In genomic region chr22:26079009-26079408, GRCh38 we compare ENCODE assay signal across 19 cellular contexts.
DNase-seq lines count a peak whose midpoint lies in the region; ATAC-seq, FAIRE-seq and TF ChIP-seq lines count a peak whose summit lies in the region.
"Had no signal": no experiment of that assay in that cellular context is flagged by ENCODE, and none has a peak within 500 bp of the region (broad histone marks: within the 10 kb centered on the region; RNA-seq: fewer than 3 reads in every experiment).

No MANE protein-coding gene starts in this region.

- intact Hi-C loops in K562 (cut with micrococcal nuclease) = no loop called here

- TF ChIP-seq RAD21 in K562 (CRISPR knock-in tag; conservative IDR thresholded peaks at IDR 0.05 in 1 of 2, IDR thresholded peaks at IDR 0.05 in 1 of 2) = no peak

- H3K4me3 ChIP-seq in GM23338 (no peak overlapping the region), NB4 (ENCODE audit: low read depth, low read length) (no peak overlapping the region), K562 (no peak overlapping the region), neural progenitor cell (no peak overlapping the region)

- H3K4me2 ChIP-seq in GM23338 = no peak overlapping the region
- H3K4me2 ChIP-seq in K562 (ENCODE audit: insufficient read depth, low read length) = no peak overlapping the region
- no peak overlapping the region for H3K4me2 ChIP-seq in neural progenitor cell
- H3K4me2 ChIP-seq: KMS-11, SK-N-SH had no signal

- no peaks in the 10 kb centered on the region for H3K9me3 ChIP-seq in K562 (replicated peaks; ENCODE audit: control insufficient read depth, insufficient read depth, low read depth, low read length)
- no peaks in the 10 kb centered on the region for H3K9me3 ChIP-seq in neural progenitor cell (ENCODE audit: low read depth)
- H3K9me3 ChIP-seq: SK-N-SH had no signal

- H3K4me1 Mint-ChIP-seq in GM23338 (peaks cover 2% of the 10 kb centered on the region; the same call in 1 of the 3 replicates), neural progenitor cell (no peaks in the 10 kb centered on the region)
- H3K4me1 Mint-ChIP-seq in activated CD8-positive, alpha-beta T cell treated with anti-CD3 and anti-CD28 coated beads, Interleukin-2, amount 10 ng/mL, durations not matched to agents 7 days and 5 days (ENCODE audit: low read depth) = no peaks in the 10 kb centered on the region
- H3K4me1 Mint-ChIP-seq: CD14-positive monocyte had no signal

- TF ChIP-seq CTCF in GM23338 (conservative IDR thresholded peaks at IDR 0.05; ENCODE audit: low read depth in 2 of 2) (no peak), NB4 (IDR thresholded peaks at IDR 0.05; ENCODE audit: low read depth, low read length) (no peak), K562 (IDR thresholded peaks at IDR 0.05 in 2 of 3, conservative IDR thresholded peaks at IDR 0.05 in 1 of 3; ENCODE audit: insufficient read depth in 2 of 3, low read depth in 1 of 3, low read length in 3 of 3) (no peak), neural progenitor cell (IDR thresholded peaks at IDR 0.05) (no peak)

- CTCF ChIA-PET in K562 (lab: Yijun Ruan, JAX; ENCODE audit: low intra/inter-chr PET ratio) = no interaction called here
- CTCF ChIA-PET in activated CD8-positive, alpha-beta T cell treated with anti-CD3 and anti-CD28 coated beads, Interleukin-2, amount 10 ng/mL, durations not matched to agents 7 days and 5 days (lab: Charles Lee) = no interaction called here

- H3K27me3 ChIP-seq in GM23338 (ENCODE audit: insufficient read depth) (no peaks in the 10 kb centered on the region), K562 (ENCODE audit: control insufficient read depth in 2 of 2, insufficient read depth in 2 of 2, low read length in 2 of 2) (no peaks in the 10 kb centered on the region), neural progenitor cell (peaks cover 47% of the 10 kb centered on the region)

- H3K4me1 ChIP-seq in GM23338 (ENCODE audit: insufficient read depth) (no peaks in the 10 kb centered on the region), K562 (replicated peaks in 1 of 2; ENCODE audit: control insufficient read depth in 2 of 2, insufficient read depth in 2 of 2, low read length in 2 of 2) (no peaks in the 10 kb centered on the region), neural progenitor cell (no peaks in the 10 kb centered on the region)

- H3K36me3 Mint-ChIP-seq in GM23338 (ENCODE audit: low read depth) (no peaks in the 10 kb centered on the region), neural progenitor cell (no peaks in the 10 kb centered on the region)
- no peaks in the 10 kb centered on the region for H3K36me3 Mint-ChIP-seq in activated CD8-positive, alpha-beta T cell treated with anti-CD3 and anti-CD28 coated beads, Interleukin-2, amount 10 ng/mL, durations not matched to agents 7 days and 5 days (ENCODE audit: low read depth)
- H3K36me3 Mint-ChIP-seq: CD14-positive monocyte had no signal

- no TSS peak for BruUV-seq in K562 (replicated peaks; lab: Mats Ljungman, UMichigan)

- H3K27ac Mint-ChIP-seq in GM23338 = no peak overlapping the region
- H3K27ac Mint-ChIP-seq in neural progenitor cell = no peak overlapping the region
- H3K27ac Mint-ChIP-seq in activated CD8-positive, alpha-beta T cell treated with anti-CD3 and anti-CD28 coated beads, Interleukin-2, amount 10 ng/mL, durations not matched to agents 7 days and 5 days = no peak overlapping the region
- H3K27ac Mint-ChIP-seq: CD14-positive monocyte had no signal

- H3K79me2 ChIP-seq in GM23338 (replicated peaks; ENCODE audit: insufficient read depth) (no peaks in the 10 kb centered on the region), K562 (ENCODE audit: control insufficient read depth, insufficient read depth, low read length) (no peaks in the 10 kb centered on the region), neural progenitor cell (ENCODE audit: low read depth) (no peaks in the 10 kb centered on the region)

- DNase-seq in GM23338 (ENCODE audit: low spot score) (peak; percentile 44), NB4 (ENCODE audit: low read depth) (peak; percentile 5), K562 (ENCODE audit: extremely low read depth in 1 of 4, low spot score in 3 of 4) (no peak), neural progenitor cell (ENCODE audit: low spot score) (peak; percentile 58), AG08395 (ENCODE audit: low spot score) (no peak), T-helper 1 cell (no peak), NCI-H510A treated with DMSO at 0.1 percent for 48 hours (lab: John Stamatoyannopoulos, UW) (no peak)
- DNase-seq in activated CD8-positive, alpha-beta T cell treated with anti-CD3 and anti-CD28 coated beads, Interleukin-2, amount 10 ng/mL, durations not matched to agents 7 days and 5 days = no peak
- DNase-seq: AML-193, HCEC 1CT, NCI-H1105 treated with DMSO at 0.1 percent for 48 hours, NCI-H187, NCI-H2171, NCI-H774, Right ventricle myocardium superior, SK-N-SH had no signal

- H4K20me1 ChIP-seq in GM23338 (replicated peaks; ENCODE audit: insufficient read depth) = no peaks in the 10 kb centered on the region
- no peaks in the 10 kb centered on the region for H4K20me1 ChIP-seq in K562 (replicated peaks; ENCODE audit: control insufficient read depth, insufficient read depth, low read length)
- peaks cover 4% of the 10 kb centered on the region for H4K20me1 ChIP-seq in neural progenitor cell (ENCODE audit: low read depth)

- no peak for FAIRE-seq in K562 (lab: Jason Lieb, UNC)

- 0 out of 2 replicates have a peak, but pooled peaks cover 3% of the 10 kb centered on the region for H3K9me2 ChIP-seq in GM23338 (ENCODE audit: insufficient read depth)
- H3K9me2 ChIP-seq: SK-N-SH had no signal

- H3K9me3 Mint-ChIP-seq in GM23338 (no peaks in the 10 kb centered on the region), neural progenitor cell (no peaks in the 10 kb centered on the region)
- H3K9me3 Mint-ChIP-seq in activated CD8-positive, alpha-beta T cell treated with anti-CD3 and anti-CD28 coated beads, Interleukin-2, amount 10 ng/mL, durations not matched to agents 7 days and 5 days (ENCODE audit: insufficient read depth) = no peaks in the 10 kb centered on the region
- H3K9me3 Mint-ChIP-seq: CD14-positive monocyte had no signal

- ATAC-seq in GM23338 = no peak
- ATAC-seq in K562 = no peak
- no peak for ATAC-seq in activated CD8-positive, alpha-beta T cell treated with anti-CD3 and anti-CD28 coated beads, Interleukin-2, amount 10 ng/mL, durations not matched to agents 7 days and 5 days
- ATAC-seq: Panc1 had no signal

- POLR2A ChIA-PET in K562 (lab: Yijun Ruan, JAX) = no interaction called here
- POLR2A ChIA-PET in activated CD8-positive, alpha-beta T cell treated with anti-CD3 and anti-CD28 coated beads, Interleukin-2, amount 10 ng/mL, durations not matched to agents 7 days and 5 days (lab: Charles Lee) = no interaction called here

- in situ Hi-C loops in K562 (cut with MboI) = no loop called here

- no peak for TF ChIP-seq EP300 in K562 (IDR thresholded peaks at IDR 0.05; ENCODE audit: low read length)

- H2AFZ ChIP-seq in GM23338 (no peak overlapping the region), K562 (ENCODE audit: low read depth, low read length) (no peak overlapping the region), neural progenitor cell (replicated peaks) (no peak overlapping the region)

- H3K4me3 Mint-ChIP-seq in GM23338 (no peak overlapping the region), neural progenitor cell (no peak overlapping the region)
- H3K4me3 Mint-ChIP-seq in activated CD8-positive, alpha-beta T cell treated with anti-CD3 and anti-CD28 coated beads, Interleukin-2, amount 10 ng/mL, durations not matched to agents 7 days and 5 days = no peak overlapping the region
- H3K4me3 Mint-ChIP-seq: CD14-positive monocyte had no signal

- H3K27me3 Mint-ChIP-seq in GM23338 (ENCODE audit: insufficient read depth, low read depth, poor library complexity) = peaks cover 3% of the 10 kb centered on the region
- peaks cover 7% of the 10 kb centered on the region for H3K27me3 Mint-ChIP-seq in neural progenitor cell (ENCODE audit: insufficient read depth, low read depth)
- no peaks in the 10 kb centered on the region for H3K27me3 Mint-ChIP-seq in activated CD8-positive, alpha-beta T cell treated with anti-CD3 and anti-CD28 coated beads, Interleukin-2, amount 10 ng/mL, durations not matched to agents 7 days and 5 days (ENCODE audit: low read depth)

- H3K9me1 ChIP-seq in K562 (ENCODE audit: control insufficient read depth, insufficient read depth, low read length) = no peaks in the 10 kb centered on the region

- TF ChIP-seq POLR2A in NB4 (IDR thresholded peaks at IDR 0.05; ENCODE audit: extremely low read depth, insufficient read length) (no peak), K562 (conservative IDR thresholded peaks at IDR 0.05) (no peak)

- H3F3A ChIP-seq in GM23338 (replicated peaks; ENCODE audit: low read depth) (no peaks in the 10 kb centered on the region), neural progenitor cell (ENCODE audit: low read depth) (no peaks in the 10 kb centered on the region)

- WGBS in K562 (ENCODE audit: insufficient coverage, low coverage, missing lambda C conversion rate) = 2% methylated on average over 4 of the region's 4 CpGs

- H3K36me3 ChIP-seq in GM23338 (ENCODE audit: insufficient read depth) = no peaks in the 10 kb centered on the region
- H3K36me3 ChIP-seq in K562 (ENCODE audit: control insufficient read depth, insufficient read depth, low read length) = no peaks in the 10 kb centered on the region
- H3K36me3 ChIP-seq in neural progenitor cell = no peaks in the 10 kb centered on the region

- no peak overlapping the region for H3K9ac ChIP-seq in K562 (ENCODE audit: insufficient read depth in 1 of 2, low read depth in 2 of 2, low read length in 2 of 2)
- H3K9ac ChIP-seq in neural progenitor cell = no peak overlapping the region
- H3K9ac ChIP-seq: KMS-11, SK-N-SH had no signal

- H3K27ac ChIP-seq in GM23338 (ENCODE audit: low read depth) (no peak overlapping the region), K562 (ENCODE audit: extremely low read depth, low read depth, low read length) (no peak overlapping the region), neural progenitor cell (no peak overlapping the region)
- H3K27ac ChIP-seq: KMS-11 had no signal

Comparison
In these comparisons a context has a peak if more than half of its experiments do, and no peak if none do; other contexts are left out.
1. DNase-seq: peak in GM23338 (single experiment), NB4 (single experiment) and neural progenitor cell (single experiment); none in K562 (0 of 4), AG08395 (single experiment), T-helper 1 cell (0 of 5), NCI-H510A treated with DMSO at 0.1 percent for 48 hours (single experiment) and activated CD8-positive, alpha-beta T cell treated with anti-CD3 and anti-CD28 coated beads, Interleukin-2, amount 10 ng/mL, durations not matched to agents 7 days and 5 days (single experiment).